28 cellular contexts compared by ENCODE assay signal in the genomic region with DNA sequence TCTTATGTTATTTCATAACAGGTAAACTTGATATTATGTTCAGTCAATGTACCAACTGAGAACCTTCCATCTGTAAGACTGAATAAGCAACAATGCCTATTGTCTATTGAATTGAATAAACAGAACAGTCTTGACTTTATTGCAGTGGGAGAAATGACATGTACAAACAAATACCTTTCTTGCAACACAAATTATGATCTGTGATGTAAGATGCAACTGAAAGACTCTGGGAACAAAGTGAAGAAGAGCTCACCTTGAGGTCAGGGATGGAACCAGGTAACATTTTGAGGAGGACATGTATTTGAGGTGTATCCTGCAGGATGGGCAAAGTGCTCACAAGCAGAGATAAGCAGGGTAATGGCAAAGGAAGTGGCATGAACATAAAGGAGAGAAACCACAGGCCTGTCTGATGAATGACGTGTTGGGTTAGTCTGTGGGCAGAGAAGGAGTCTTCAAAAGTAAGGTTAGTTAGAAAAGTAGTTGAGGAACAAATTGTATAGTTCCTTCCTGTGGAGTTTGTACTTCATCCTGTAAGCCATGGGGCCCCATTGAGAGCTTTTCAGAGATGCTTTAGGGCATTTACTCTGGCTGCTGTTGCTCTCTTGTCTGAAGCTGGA. TPM values are rescaled to one million over a fixed set of nuclear protein-coding genes. Genes with fewer than 3 reads are reported as not detected.
DNase-seq lines count a peak whose midpoint lies in the region; ATAC-seq, FAIRE-seq and TF ChIP-seq lines count a peak whose summit lies in the region.
"Had no signal": no experiment of that assay in that cellular context is flagged by ENCODE, and none has a peak within 500 bp of the region (broad histone marks: within the 10 kb centered on the region; RNA-seq: fewer than 3 reads in every experiment).

No MANE protein-coding gene starts in this region.

- no peak for DNase-seq in activated naive CD4-positive, alpha-beta T cell treated with anti-CD3 and anti-CD28 coated beads, Interleukin-2, amount 50 U/mL, for 72 hours (ENCODE audit: low spot score in 2 of 2)
- no peak for DNase-seq in activated naive CD4-positive, alpha-beta T cell treated with anti-CD3 and anti-CD28 coated beads, Interleukin-2, amount 10 ng/mL, durations not matched to agents 7 days and 5 days
- DNase-seq in RWPE2 (ENCODE audit: low spot score) (no peak), bronchial epithelial cell (ENCODE audit: low read depth) (peak; percentile 59), suprapubic skin (ENCODE audit: low spot score in 2 of 2) (no peak), AG08396 (ENCODE audit: low spot score) (no peak), left ventricle myocardium inferior (no peak)
- DNase-seq: CD4-positive, CD25-positive, alpha-beta regulatory T cell; DMS153; MM.1S; NCI-H1048; NCI-H1417; NCI-H1694 treated with DMSO at 0.1 percent for 48 hours; NCI-H2081; NCI-H2171; NCI-H226; NCI-H510A; NCI-H69; RPMI8226; SHP77 had no signal

- WGBS in suprapubic skin, result 68% methylated on average over 1 of the region's 1 CpG

- TF ChIP-seq CTCF in RWPE2 (IDR thresholded peaks at IDR 0.05; ENCODE audit: poor library complexity, severe bottlenecking), result no peak
- no peak for TF ChIP-seq CTCF in bronchial epithelial cell (IDR thresholded peaks at IDR 0.05; ENCODE audit: insufficient read depth, low read length, severe bottlenecking)
- no peak for TF ChIP-seq CTCF in suprapubic skin (IDR thresholded peaks at IDR 0.05)
- TF ChIP-seq CTCF in left ventricle myocardium inferior (IDR thresholded peaks at IDR 0.05; ENCODE audit: borderline replicate concordance), result no peak

- H3K4me1 ChIP-seq in RWPE2 (ENCODE audit: insufficient read depth, poor library complexity, severe bottlenecking) (peaks cover 40% of the 10 kb centered on the region), suprapubic skin (peaks cover 15% of the 10 kb centered on the region), left ventricle myocardium inferior (no peaks in the 10 kb centered on the region)
- H3K4me1 ChIP-seq: BLaER1 had no signal

- H3K36me3 ChIP-seq in RWPE2 (ENCODE audit: low read depth) (peaks cover 35% of the 10 kb centered on the region), bronchial epithelial cell (ENCODE audit: control insufficient read depth, insufficient read depth, low read length) (peaks cover 2% of the 10 kb centered on the region), suprapubic skin (no peaks in the 10 kb centered on the region), left ventricle myocardium inferior (no peaks in the 10 kb centered on the region)
- H3K36me3 ChIP-seq: BLaER1 had no signal

- no peak overlapping the region for H3K27ac Mint-ChIP-seq in activated naive CD4-positive, alpha-beta T cell treated with anti-CD3 and anti-CD28 coated beads, Interleukin-2, amount 50 U/mL, for 72 hours
- H3K27ac Mint-ChIP-seq in activated naive CD4-positive, alpha-beta T cell treated with anti-CD3 and anti-CD28 coated beads, Interleukin-2, amount 10 ng/mL, durations not matched to agents 7 days and 5 days, result no peak overlapping the region
- H3K27ac Mint-ChIP-seq: CD4-positive, CD25-positive, alpha-beta regulatory T cell had no signal

- H3K27me3 Mint-ChIP-seq in activated naive CD4-positive, alpha-beta T cell treated with anti-CD3 and anti-CD28 coated beads, Interleukin-2, amount 10 ng/mL, durations not matched to agents 7 days and 5 days, result no peaks in the 10 kb centered on the region
- H3K27me3 Mint-ChIP-seq: CD4-positive, CD25-positive, alpha-beta regulatory T cell had no signal

- no peaks in the 10 kb centered on the region for H3K36me3 Mint-ChIP-seq in activated naive CD4-positive, alpha-beta T cell treated with anti-CD3 and anti-CD28 coated beads, Interleukin-2, amount 50 U/mL, for 72 hours
- H3K36me3 Mint-ChIP-seq in activated naive CD4-positive, alpha-beta T cell treated with anti-CD3 and anti-CD28 coated beads, Interleukin-2, amount 10 ng/mL, durations not matched to agents 7 days and 5 days, result no peaks in the 10 kb centered on the region
- H3K36me3 Mint-ChIP-seq: CD4-positive, CD25-positive, alpha-beta regulatory T cell had no signal

- no peak for TF ChIP-seq EP300 in suprapubic skin (IDR thresholded peaks at IDR 0.05)

- H3K9me3 ChIP-seq in RWPE2 (ENCODE audit: severe bottlenecking), result no peaks in the 10 kb centered on the region
- no peaks in the 10 kb centered on the region for H3K9me3 ChIP-seq in suprapubic skin
- H3K9me3 ChIP-seq in left ventricle myocardium inferior (replicated peaks), result no peaks in the 10 kb centered on the region
- H3K9me3 ChIP-seq: BLaER1 had no signal

- H3K27me3 ChIP-seq in RWPE2 (ENCODE audit: insufficient read depth, poor library complexity, severe bottlenecking) (no peaks in the 10 kb centered on the region), bronchial epithelial cell (ENCODE audit: control insufficient read depth, insufficient read depth, low read length) (no peaks in the 10 kb centered on the region), suprapubic skin (no peaks in the 10 kb centered on the region), left ventricle myocardium inferior (ENCODE audit: low read depth) (no peaks in the 10 kb centered on the region)
- H3K27me3 ChIP-seq: BLaER1 had no signal

- H3K4me1 Mint-ChIP-seq in activated naive CD4-positive, alpha-beta T cell treated with anti-CD3 and anti-CD28 coated beads, Interleukin-2, amount 10 ng/mL, durations not matched to agents 7 days and 5 days, result peaks cover 5% of the 10 kb centered on the region
- H3K4me1 Mint-ChIP-seq: CD4-positive, CD25-positive, alpha-beta regulatory T cell had no signal

- FAIRE-seq in bronchial epithelial cell (lab: Jason Lieb, UNC), result no peak
- FAIRE-seq: GM18507, H54, HepG2, K562 had no signal

- ATAC-seq in activated naive CD4-positive, alpha-beta T cell treated with anti-CD3 and anti-CD28 coated beads, Interleukin-2, amount 50 U/mL, for 72 hours, result peak; percentile 22 to 85
- 0 out of 3 replicates have a peak, but pooled peaks have one; percentile 35 for ATAC-seq in RWPE2 (ENCODE audit: low read depth)
- ATAC-seq: HepG2, K562 had no signal

- intact Hi-C loops in left ventricle myocardium inferior (cut with micrococcal nuclease), result no loop called here

- H3K27ac ChIP-seq in RWPE2 (ENCODE audit: poor library complexity, severe bottlenecking) (peak overlapping the region; percentile 12), suprapubic skin (peak overlapping the region; percentile 65), left ventricle myocardium inferior (replicated peaks) (no peak overlapping the region)
- H3K27ac ChIP-seq: BLaER1 had no signal

- TF ChIP-seq POLR2A in suprapubic skin (IDR thresholded peaks at IDR 0.05), result no peak

- H3K4me3 Mint-ChIP-seq in activated naive CD4-positive, alpha-beta T cell treated with anti-CD3 and anti-CD28 coated beads, Interleukin-2, amount 10 ng/mL, durations not matched to agents 7 days and 5 days, result no peak overlapping the region
- H3K4me3 Mint-ChIP-seq: CD4-positive, CD25-positive, alpha-beta regulatory T cell had no signal

- no peaks in the 10 kb centered on the region for H3K9me3 Mint-ChIP-seq in activated naive CD4-positive, alpha-beta T cell treated with anti-CD3 and anti-CD28 coated beads, Interleukin-2, amount 50 U/mL, for 72 hours
- no peaks in the 10 kb centered on the region for H3K9me3 Mint-ChIP-seq in activated naive CD4-positive, alpha-beta T cell treated with anti-CD3 and anti-CD28 coated beads, Interleukin-2, amount 10 ng/mL, durations not matched to agents 7 days and 5 days
- H3K9me3 Mint-ChIP-seq: CD4-positive, CD25-positive, alpha-beta regulatory T cell had no signal

- no peak overlapping the region for H3K4me3 ChIP-seq in RWPE2 (ENCODE audit: severe bottlenecking)
- H3K4me3 ChIP-seq in bronchial epithelial cell (ENCODE audit: low read depth, low read length), result no peak overlapping the region
- H3K4me3 ChIP-seq in suprapubic skin, result no peak overlapping the region
- H3K4me3 ChIP-seq in left ventricle myocardium inferior, result no peak overlapping the region
- H3K4me3 ChIP-seq: BLaER1, K562 had no signal

- CTCF ChIA-PET in activated naive CD4-positive, alpha-beta T cell treated with anti-CD3 and anti-CD28 coated beads, Interleukin-2, amount 10 ng/mL, durations not matched to agents 7 days and 5 days (lab: Charles Lee), result no interaction called here

RNA-seq across cellular contexts. Expression of a gene that starts 9.5 kb away (rescaled TPM):
- total RNA-seq in activated naive CD4-positive, alpha-beta T cell treated with anti-CD3 and anti-CD28 coated beads, Interleukin-2, amount 50 U/mL, for 72 hours, result not detected
- total RNA-seq in bronchial epithelial cell, result 53.2 and 67.8 TPM in 2 replicates
- total RNA-seq in suprapubic skin, result 10 to 100 TPM; 27.4 to 53.9 (median 48.8) TPM
- not detected for total RNA-seq in left ventricle myocardium inferior
- total RNA-seq: A172; CD4-positive, CD25-positive, alpha-beta regulatory T cell; G401; HepG2; HT-29; K562 had no signal

Comparison
In these comparisons a context has a peak if more than half of its experiments do, and no peak if none do; other contexts are left out.
1. RNA of a gene that starts 9.5 kb away (total RNA-seq): 53.2 to 67.8 TPM in bronchial epithelial cell and 27.4 to 53.9 TPM in suprapubic skin; not detected in activated naive CD4-positive, alpha-beta T cell treated with anti-CD3 and anti-CD28 coated beads, Interleukin-2, amount 50 U/mL, for 72 hours and not detected in left ventricle myocardium inferior (single experiment); every median in the first group is over 10 times any median in the second.